ENCODE assay signal across 12 cellular contexts in genomic region chr18:57436193-57436964, GRCh38. TPM values are rescaled to one million over a fixed set of nuclear protein-coding genes. Genes with fewer than 3 reads are reported as not detected.
A peak's percentile ranks its signal among the peaks of the same experiment; 100 is the strongest.
DNase-seq lines count a peak whose midpoint lies in the region; ATAC-seq, FAIRE-seq and TF ChIP-seq lines count a peak whose summit lies in the region.
"Had no signal": no experiment of that assay in that cellular context is flagged by ENCODE, and none has a peak within 500 bp of the region (broad histone marks: within the 10 kb centered on the region; RNA-seq: fewer than 3 reads in every experiment).

No MANE protein-coding gene starts in this region.

- peak overlapping the region; percentile 81 for H3K4me3 ChIP-seq in BE2C (ENCODE audit: low read depth, low read length)
- H3K4me3 ChIP-seq in GM08714 (ENCODE audit: low read length) = peak overlapping the region; percentile 38; the same call in 1 of the 2 replicates
- H3K4me3 ChIP-seq in HepG2 (replicated peaks in 1 of 3; ENCODE audit: insufficient read depth in 1 of 3, low read depth in 2 of 3, low read length in 3 of 3) = peak overlapping the region; percentile 53 to 77 (median 62)
- peak overlapping the region in 1 of 4 donors; percentile 9 for H3K4me3 ChIP-seq in transverse colon
- H3K4me3 ChIP-seq: left lung had no signal

- DNase-seq in BE2C = peak; percentile 24
- peak; percentile 31 to 34 for DNase-seq in activated T-cell treated with anti-CD3 and anti-CD28 coated beads, Interleukin-2, amount 50 U/mL, for 48 hours
- no peak for DNase-seq in HepG2 (ENCODE audit: low spot score)
- DNase-seq in transverse colon = no peak
- DNase-seq in LoVo (ENCODE audit: low spot score) = no peak
- DNase-seq: HCEC 1CT had no signal

- H3K9me3 ChIP-seq in BE2C (no peaks in the 10 kb centered on the region), HepG2 (ENCODE audit: low read length) (no peaks in the 10 kb centered on the region), transverse colon (no peaks in the 10 kb centered on the region)
- H3K9me3 ChIP-seq: left lung had no signal

- no peak for FAIRE-seq in HepG2 (lab: Jason Lieb, UNC)
- FAIRE-seq: colon, TTC549 had no signal

- H2AFZ ChIP-seq in HepG2 (ENCODE audit: low read length) = no peak overlapping the region

- no peak for TF ChIP-seq RAD21 in HepG2 (CRISPR knock-in tag; IDR thresholded peaks at IDR 0.05)

- ATAC-seq in HepG2 (no peak), HG03520 (IDR thresholded peaks at IDR 0.05; ENCODE audit: unreplicated experiment) (no peak), HG02623 (IDR thresholded peaks at IDR 0.05; ENCODE audit: unreplicated experiment) (no peak)
- ATAC-seq: left lung had no signal

- in situ Hi-C loops in HepG2 (cut with HindIII; ENCODE audit: extremely low pct_ligation_motif_present, low pct_unique_long_range_greater_than_20kb) = no loop called here
- in situ Hi-C loops in transverse colon (cut with MboI; ENCODE audit: low pct_ligation_motif_present in 1 of 4, low pct_unique_long_range_greater_than_20kb in 1 of 4, low sequenced_read_pairs in 3 of 4) = no loop called here

- H3K79me2 ChIP-seq in HepG2 (ENCODE audit: insufficient read depth, low read length) = peaks cover 19% of the 10 kb centered on the region

- peak overlapping the region; percentile 21; the same call in 1 of the 2 replicates for H3K9ac ChIP-seq in HepG2 (ENCODE audit: insufficient read depth, low read depth, low read length)

- CTCF ChIA-PET in HepG2 (lab: Yijun Ruan, JAX; ENCODE audit: low intra/inter-chr PET ratio, low total read pairs) = interaction anchor here (1.7 kb wide), 1 partner anchor 567 kb away, joined by 4 read pairs; no protein-coding TSS in a partner anchor

- TF ChIP-seq POLR2A in HepG2 (IDR thresholded peaks at IDR 0.05; ENCODE audit: insufficient read depth in 1 of 2, low read depth in 2 of 2, low read length in 2 of 2) (no peak), transverse colon (IDR thresholded peaks at IDR 0.05) (no peak)

- H3K4me2 ChIP-seq in HepG2 (ENCODE audit: low read depth, low read length) = peak overlapping the region; percentile 78

- TF ChIP-seq EP300 in HepG2 (IDR thresholded peaks at IDR 0.05; ENCODE audit: low read depth in 2 of 2, low read length in 2 of 2) (no peak), HepG2 (CRISPR knock-in tag; IDR thresholded peaks at IDR 0.05; ENCODE audit: borderline replicate concordance) (no peak), transverse colon (IDR thresholded peaks at IDR 0.05; ENCODE audit: low read depth) (no peak)

- intact Hi-C loops in HepG2 (cut with micrococcal nuclease; ENCODE audit: unreplicated experiment) = loop anchor here (5.0 kb wide), 2 partner anchors 126 to 164 kb away; no protein-coding TSS in a partner anchor
- intact Hi-C loops in transverse colon (cut with DNase I; ENCODE audit: low total_unique reads) = no loop called here

- no peak overlapping the region for H3K27ac ChIP-seq in HepG2 (ENCODE audit: extremely low read length, insufficient read depth, low read length)
- no peak overlapping the region for H3K27ac ChIP-seq in transverse colon
- H3K27ac ChIP-seq: left lung had no signal

- H4K20me1 ChIP-seq in HepG2 (ENCODE audit: insufficient read depth, low read length) = peaks cover 12% of the 10 kb centered on the region; the same call in 1 of the 2 replicates

- H3K36me3 ChIP-seq in BE2C = no peaks in the 10 kb centered on the region; the same call in 1 of the 2 replicates
- H3K36me3 ChIP-seq in HepG2 (replicated peaks in 1 of 2; ENCODE audit: control insufficient read depth in 1 of 2, insufficient read depth in 2 of 2, low read length in 2 of 2) = no peaks in the 10 kb centered on the region
- no peaks in the 10 kb centered on the region for H3K36me3 ChIP-seq in transverse colon
- H3K36me3 ChIP-seq: left lung had no signal

- BruUV-seq in HepG2 (replicated peaks; lab: Mats Ljungman, UMichigan) = no TSS peak

- TF ChIP-seq CTCF in BE2C (IDR thresholded peaks at IDR 0.05; ENCODE audit: low read depth, low read length) (no peak), HepG2 (CRISPR knock-in tag; IDR thresholded peaks at IDR 0.05) (no peak), transverse colon (IDR thresholded peaks at IDR 0.05) (no peak)

- H3K27me3 ChIP-seq in BE2C (peaks cover 32% of the 10 kb centered on the region), HepG2 (ENCODE audit: control insufficient read depth in 1 of 2, insufficient read depth in 2 of 2, low read length in 2 of 2) (peaks cover 0 to 14% of the 10 kb centered on the region in 2 experiments; a peak in 2 of 5 replicates), transverse colon (peaks cover 94% of the 10 kb centered on the region)

- POLR2A ChIA-PET in HepG2 (lab: Yijun Ruan, JAX) = no interaction called here

- H3K4me1 ChIP-seq in BE2C (no peaks in the 10 kb centered on the region), HepG2 (ENCODE audit: insufficient read depth, low read length) (peaks cover 38% of the 10 kb centered on the region), transverse colon (peaks cover 8 to 67% (median 41%) of the 10 kb centered on the region in 4 donors)

- 76% methylated on average over 33 of the region's 62 CpGs for WGBS in HepG2 (ENCODE audit: low lambda C conversion rate)
- 8 to 20% methylated on average over 2 to 61 of the region's 62 CpGs for WGBS in transverse colon (ENCODE audit: low coverage in 1 of 2), 2 donors

TF ChIP-seq in HepG2, 621 proteins besides CTCF, POLR2A, EP300 and RAD21 (continues in another document):
- TF ChIP-seq SALL1 (CRISPR knock-in tag; IDR thresholded peaks at IDR 0.05) (peak; percentile 18; the same call in 1 of the 2 replicates), ZNF788 (CRISPR knock-in tag; IDR thresholded peaks at IDR 0.05; ENCODE audit: borderline replicate concordance) (0 out of 2 replicates have a peak, but pooled peaks have one; percentile 55), BCL3 (CRISPR knock-in tag; IDR thresholded peaks at IDR 0.05) (no peak), EED (CRISPR knock-in tag; IDR thresholded peaks at IDR 0.05) (0 out of 2 replicates have a peak, but pooled peaks have one; percentile 18), ZNF558 (CRISPR knock-in tag; IDR thresholded peaks at IDR 0.05; ENCODE audit: borderline replicate concordance) (0 out of 2 replicates have a peak, but pooled peaks have one; percentile 39), ZNF883 (CRISPR knock-in tag; IDR thresholded peaks at IDR 0.05; ENCODE audit: not compliant biosample characterization) (no peak), ZNF431 (CRISPR knock-in tag; IDR thresholded peaks at IDR 0.05; ENCODE audit: borderline replicate concordance, low read depth) (0 out of 2 replicates have a peak, but pooled peaks have one; percentile 13)
- TF ChIP-seq, protein P1, sequence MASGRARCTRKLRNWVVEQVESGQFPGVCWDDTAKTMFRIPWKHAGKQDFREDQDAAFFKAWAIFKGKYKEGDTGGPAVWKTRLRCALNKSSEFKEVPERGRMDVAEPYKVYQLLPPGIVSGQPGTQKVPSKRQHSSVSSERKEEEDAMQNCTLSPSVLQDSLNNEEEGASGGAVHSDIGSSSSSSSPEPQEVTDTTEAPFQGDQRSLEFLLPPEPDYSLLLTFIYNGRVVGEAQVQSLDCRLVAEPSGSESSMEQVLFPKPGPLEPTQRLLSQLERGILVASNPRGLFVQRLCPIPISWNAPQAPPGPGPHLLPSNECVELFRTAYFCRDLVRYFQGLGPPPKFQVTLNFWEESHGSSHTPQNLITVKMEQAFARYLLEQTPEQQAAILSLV (CRISPR knock-in tag; IDR thresholded peaks at IDR 0.05; ENCODE audit: borderline replicate concordance) = peak; percentile 51; the same call in 1 of the 2 replicates

RNA-seq across cellular contexts. Expression of gene ONECUT2, which starts 1.2 kb away (rescaled TPM):
- polyA plus RNA-seq in BE2C (2012; ENCODE audit: insufficient read depth, insufficient read length, low read depth) = 7.8 TPM
- total RNA-seq in HepG2 (2016; rRNA removed; fragmentation: Illumina TruSeq; extraction: Trizol) (3.0 and 6.2 TPM in 2 replicates), transverse colon (under 1 TPM in 2 of 4 donors, not detected in 2; 0.14 to 0.48 TPM)
- 0.30 and 0.35 TPM in 2 replicates for total RNA-seq in HepG2 (2016; cell fraction: cytosol; rRNA removed; fragmentation: Illumina TruSeq; extraction: Trizol; ENCODE audit: low read depth)
- 2.5 and 5.8 TPM in 2 replicates for total RNA-seq in HepG2 (2016; cell fraction: insoluble cytoplasmic fraction; rRNA removed; fragmentation: Illumina TruSeq; extraction: Trizol)
- total RNA-seq in HepG2 (2016; cell fraction: membrane; rRNA removed; fragmentation: Illumina TruSeq; extraction: Trizol) = 2.0 and 2.3 TPM in 2 replicates
- total RNA-seq in HepG2 (2016; cell fraction: nucleus; rRNA removed; fragmentation: Illumina TruSeq; extraction: Trizol) = 7.8 and 8.6 TPM in 2 replicates
- polyA plus RNA-seq in HepG2 (2011; rRNA removed) = 3.2 and 3.7 TPM in 2 replicates
- polyA plus RNA-seq in HepG2 (2011; cell fraction: cytosol; rRNA removed) = 0.94 and 2.0 TPM in 2 replicates
- polyA plus RNA-seq in HepG2 (2011; cell fraction: nucleus; rRNA removed) = 5.2 and 8.5 TPM in 2 replicates
- polyA plus RNA-seq in HepG2 (2012) = 5.7 and 6.4 TPM in 2 replicates
- polyA plus RNA-seq in HepG2 (2016; cell fraction: cytosol; fragmentation: Illumina TruSeq; extraction: Trizol; ENCODE audit: low read depth) = 0.16 and 0.31 TPM in 2 replicates
- polyA plus RNA-seq in HepG2 (2016; cell fraction: insoluble cytoplasmic fraction; fragmentation: Illumina TruSeq; extraction: Trizol; ENCODE audit: low read depth) = 3.3 TPM in 2 replicates
- 0.70 and 0.78 TPM in 2 replicates for polyA plus RNA-seq in HepG2 (2016; cell fraction: membrane; fragmentation: Illumina TruSeq; extraction: Trizol; ENCODE audit: low read depth)
- 8.3 and 9.1 TPM in 2 replicates for polyA plus RNA-seq in HepG2 (2016; cell fraction: nucleus; fragmentation: Illumina TruSeq; extraction: Trizol; ENCODE audit: insufficient read depth, low read depth)
- 3.8 and 10.8 TPM in 2 replicates for polyA minus RNA-seq in HepG2 (2011; rRNA and poly(A)+ RNA removed; ENCODE audit: low replicate concordance)
- polyA minus RNA-seq in HepG2 (2011; cell fraction: cytosol; rRNA and poly(A)+ RNA removed) = 4.7 and 7.6 TPM in 2 replicates
- polyA minus RNA-seq in HepG2 (2011; cell fraction: nucleus; rRNA and poly(A)+ RNA removed) = 13.3 and 20.5 TPM in 2 replicates

Comparison
In these comparisons a context has a peak if more than half of its experiments do, and no peak if none do; other contexts are left out.
1. DNase-seq: peak in BE2C (single experiment) and activated T-cell treated with anti-CD3 and anti-CD28 coated beads, Interleukin-2, amount 50 U/mL, for 48 hours (2 of 2); none in HepG2 (single experiment), transverse colon (single experiment) and LoVo (single experiment).